In genomic region chr11:34357646-34358257, GRCh38 we compare ENCODE assay signal across 8 cellular contexts. TPM values are rescaled to one million over a fixed set of nuclear protein-coding genes. Genes with fewer than 3 reads are reported as not detected.
DNase-seq lines count a peak whose midpoint lies in the region; TF ChIP-seq lines count a peak whose summit lies in the region.

ABTB2 (minus strand) TSS chr11:34358010.

- no peak within 1 kb of the TSS for H3K27ac Mint-ChIP-seq in neural progenitor cell

- H2AFZ ChIP-seq in neural progenitor cell (replicated peaks): peak within 1 kb of the TSS; percentile 88

- DNase-seq in H7 (peak; percentile 98), LoVo (ENCODE audit: low spot score) (peak; percentile 98), RWPE1 (ENCODE audit: low spot score) (peak; percentile 97), fibroblast of villous mesenchyme (ENCODE audit: low read depth) (peak; percentile 98), neural progenitor cell (ENCODE audit: low spot score) (peak; percentile 100)
- peak; percentile 96 for DNase-seq in activated T-helper 9 cell treated with anti-CD3 and anti-CD28 coated beads, Interleukin-2, amount 50 U/mL, for 16 hours (ENCODE audit: low read depth)

- peak within 1 kb of the TSS; percentile 85 for H3K4me3 Mint-ChIP-seq in neural progenitor cell

- peaks cover 25% of the 10 kb centered on the region for H3K4me1 Mint-ChIP-seq in neural progenitor cell

- H4K20me1 ChIP-seq in neural progenitor cell (ENCODE audit: low read depth): peaks cover 22% of the 10 kb centered on the region

- H3K9me3 Mint-ChIP-seq in neural progenitor cell: no peaks in the 10 kb centered on the region

- peaks cover 11% of the 10 kb centered on the region for H3K27me3 Mint-ChIP-seq in neural progenitor cell (ENCODE audit: insufficient read depth, low read depth)

- H3K27ac ChIP-seq in RWPE1: peak within 1 kb of the TSS; percentile 92
- no peak within 1 kb of the TSS for H3K27ac ChIP-seq in neural progenitor cell
- peak within 1 kb of the TSS; percentile 76 for H3K27ac ChIP-seq in stomach smooth muscle (ENCODE audit: low read length)

- CTCF ChIA-PET in RWPE1 (lab: Yijun Ruan, JAX): interaction anchor here (0.6 to 3.4 kb wide), 9 partner anchors 10 to 1014 kb away, joined by 3 to 39 read pairs (median 4); no protein-coding TSS in a partner anchor

- H3K4me1 ChIP-seq in ES-I3 (ENCODE audit: insufficient read depth, low read length) (peaks cover 6% of the 10 kb centered on the region), neural progenitor cell (peaks cover 7% of the 10 kb centered on the region), stomach smooth muscle (ENCODE audit: control insufficient read depth, insufficient read depth, low read length) (peaks cover 42% of the 10 kb centered on the region)

- H3K79me2 ChIP-seq in neural progenitor cell (ENCODE audit: low read depth): no peaks in the 10 kb centered on the region

- H3K36me3 Mint-ChIP-seq in neural progenitor cell: no peaks in the 10 kb centered on the region

- H3K36me3 ChIP-seq in ES-I3 (ENCODE audit: insufficient read depth, low read length) (no peaks in the 10 kb centered on the region), H7 (replicated peaks; ENCODE audit: control insufficient read depth, insufficient read depth, low read length) (no peaks in the 10 kb centered on the region), neural progenitor cell (no peaks in the 10 kb centered on the region), stomach smooth muscle (ENCODE audit: control insufficient read depth in 2 of 2, insufficient read depth in 2 of 2, low read length in 2 of 2) (no peaks in the 10 kb centered on the region)

- no peaks in the 10 kb centered on the region for H3K9me3 ChIP-seq in ES-I3 (ENCODE audit: control insufficient read depth, insufficient read depth, low read length)
- no peaks in the 10 kb centered on the region for H3K9me3 ChIP-seq in neural progenitor cell (ENCODE audit: low read depth)
- no peaks in the 10 kb centered on the region for H3K9me3 ChIP-seq in stomach smooth muscle (ENCODE audit: control insufficient read depth in 2 of 2, low read length in 2 of 2)

- H3K9ac ChIP-seq in ES-I3 (ENCODE audit: low read depth, low read length) (peak within 1 kb of the TSS; percentile 73), neural progenitor cell (no peak within 1 kb of the TSS), stomach smooth muscle (ENCODE audit: low read length in 2 of 2) (peak within 1 kb of the TSS; percentile 64 to 66)

- peak within 1 kb of the TSS; percentile 86 for H3K4me2 ChIP-seq in neural progenitor cell

- peaks cover 19% of the 10 kb centered on the region for H3F3A ChIP-seq in neural progenitor cell (ENCODE audit: low read depth)

- POLR2A ChIA-PET in RWPE1 (lab: Yijun Ruan, JAX; ENCODE audit: low non-redundant PET): interaction anchor here (0.6 to 2.3 kb wide), 4 partner anchors 13 to 183 kb away, joined by 3 to 6 read pairs (median 5); no protein-coding TSS in a partner anchor

- H3K27me3 ChIP-seq in H7 (ENCODE audit: control insufficient read depth, insufficient read depth, low read length) (peaks cover 27% of the 10 kb centered on the region), neural progenitor cell (peaks cover 78% of the 10 kb centered on the region), stomach smooth muscle (ENCODE audit: control insufficient read depth in 1 of 2, insufficient read depth in 2 of 2, low read length in 2 of 2) (no peaks in the 10 kb centered on the region)

- H3K4me3 ChIP-seq in H7 (ENCODE audit: insufficient read depth, low read depth, low read length): peak within 1 kb of the TSS; percentile 75
- H3K4me3 ChIP-seq in fibroblast of villous mesenchyme (ENCODE audit: low read depth, low read length): peak within 1 kb of the TSS; percentile 76
- H3K4me3 ChIP-seq in neural progenitor cell: peak within 1 kb of the TSS; percentile 61
- H3K4me3 ChIP-seq in stomach smooth muscle (ENCODE audit: low read length in 2 of 2): peak within 1 kb of the TSS; percentile 73 to 83

- TF ChIP-seq CTCF in RWPE1 (conservative IDR thresholded peaks at IDR 0.05; ENCODE audit: low read depth) (no peak), fibroblast of villous mesenchyme (IDR thresholded peaks at IDR 0.05; ENCODE audit: insufficient read depth, low read depth, low read length) (no peak), neural progenitor cell (IDR thresholded peaks at IDR 0.05) (no peak)

RNA-seq across cellular contexts. Expression of gene ABTB2, which starts in this region (rescaled TPM):
- 9.3 and 12.2 TPM in 2 replicates for total RNA-seq in H7 (2014; rRNA removed; shearing (Covaris generic))
- total RNA-seq in fibroblast of villous mesenchyme: 3.9 and 4.8 TPM in 2 replicates
- 0.37 and 0.84 TPM in 2 replicates for total RNA-seq in neural progenitor cell (ENCODE audit: low replicate concordance)

Comparison
In these comparisons a context has a peak if more than half of its experiments do, and no peak if none do; other contexts are left out.
1. Peak in DNase-seq, H3K4me3 ChIP-seq and H3K4me2 ChIP-seq in neural progenitor cell; RNA of the gene not detected or under 1 TPM.